Comparison of ENCODE assay signal across 32 cellular contexts in the genomic region with DNA sequence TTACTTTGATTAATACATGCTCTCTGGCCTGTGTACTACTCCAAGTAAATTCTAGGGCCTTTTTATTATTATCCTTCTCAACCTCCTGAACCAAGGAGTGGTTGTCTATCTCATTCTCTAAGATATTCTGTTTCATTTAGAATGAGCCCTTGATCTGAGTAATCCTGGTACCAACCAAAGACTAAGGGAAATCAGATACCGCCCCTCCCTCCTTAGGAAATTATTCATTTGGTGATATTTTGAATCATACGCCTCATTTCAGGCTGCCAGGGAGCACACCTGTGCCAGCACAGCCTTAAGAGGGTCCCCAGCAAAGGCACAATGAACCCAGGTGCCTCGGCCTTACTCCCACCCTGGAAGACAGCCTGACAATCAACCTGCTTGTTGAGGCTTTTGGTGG.
"Had no signal": no experiment of that assay in that cellular context is flagged by ENCODE, and none has a peak within 500 bp of the region (broad histone marks: within the 10 kb centered on the region; RNA-seq: fewer than 3 reads in every experiment).

No MANE protein-coding gene starts in this region.

- H3K4me1 Mint-ChIP-seq: activated B cell treated with CpG ODN at 0.5 μM for 24 hours; activated naive CD4-positive, alpha-beta T cell treated with anti-CD3 and anti-CD28 coated beads, Interleukin-2, amount 10 ng/mL, durations not matched to agents 7 days and 5 days; T-cell had no signal

- H3K27me3 ChIP-seq: body of pancreas, esophagus muscularis mucosa, foreskin keratinocyte, gastrocnemius medialis had no signal

- H3K9me3 ChIP-seq: adrenal gland, body of pancreas, esophagus muscularis mucosa, gastrocnemius medialis, heart left ventricle had no signal

- H3K4me3 ChIP-seq: adrenal gland, body of pancreas, esophagus muscularis mucosa, gastrocnemius medialis, heart left ventricle had no signal

- H3K36me3 ChIP-seq: adrenal gland, esophagus muscularis mucosa, gastrocnemius medialis, heart left ventricle, WERI-Rb-1 had no signal

- H3K27ac ChIP-seq: adrenal gland, body of pancreas, esophagus muscularis mucosa, foreskin keratinocyte, gastrocnemius medialis, heart left ventricle, WERI-Rb-1 had no signal

- H3K27me3 Mint-ChIP-seq: activated B cell treated with CpG ODN at 0.5 μM for 24 hours; activated CD8-positive, alpha-beta T cell treated with anti-CD3 and anti-CD28 coated beads for 36 hours; activated naive CD4-positive, alpha-beta T cell treated with anti-CD3 and anti-CD28 coated beads, Interleukin-2, amount 10 ng/mL, durations not matched to agents 7 days and 5 days; activated naive CD8-positive, alpha-beta T cell treated with anti-CD3 and anti-CD28 coated beads for 36 hours; activated naive CD8-positive, alpha-beta T cell treated with anti-CD3 and anti-CD28 coated beads, Interleukin-2, amount 50 U/mL, for 24 hours; effector memory CD8-positive, alpha-beta T cell had no signal

- DNase-seq: activated B cell treated with CpG ODN at 0.5 μM for 24 hours; activated CD4-positive, alpha-beta T cell treated with anti-CD3 and anti-CD28 coated beads for 1 hour; activated CD4-positive, alpha-beta T cell treated with anti-CD3 and anti-CD28 coated beads for 48 hours; activated CD4-positive, alpha-beta T cell treated with anti-CD3 and anti-CD28 coated beads, Interleukin-2, amount 50 U/mL, for 1 hour; activated CD8-positive, alpha-beta memory T cell treated with anti-CD3 and anti-CD28 coated beads for 24 hours; activated CD8-positive, alpha-beta T cell treated with anti-CD3 and anti-CD28 coated beads for 36 hours; activated effector memory CD4-positive, alpha-beta T cell treated with Interleukin-2 at 50 U/mL for 16 hours; activated gamma-delta T cell treated with Interleukin-2 at 50 U/mL for 16 hours; activated naive CD4-positive, alpha-beta T cell treated with anti-CD3 and anti-CD28 coated beads, Interleukin-2, amount 10 ng/mL, durations not matched to agents 7 days and 5 days; activated naive CD8-positive, alpha-beta T cell treated with anti-CD3 and anti-CD28 coated beads for 36 hours; activated naive CD8-positive, alpha-beta T cell treated with anti-CD3 and anti-CD28 coated beads, Interleukin-2, amount 50 U/mL, for 24 hours; adrenal gland; amygdala; aorta; body of pancreas; caudate nucleus; cortex of kidney; dermis blood vessel endothelial cell; effector CD4-positive, alpha-beta T cell; effector memory CD8-positive, alpha-beta T cell; erythroblast; foreskin keratinocyte; gastrocnemius medialis; glutamatergic neuron; heart left ventricle; SW 1271; T-cell; T1000; WERI-Rb-1 had no signal

- ATAC-seq: activated CD8-positive, alpha-beta T cell treated with anti-CD3 and anti-CD28 coated beads for 36 hours; activated naive CD8-positive, alpha-beta T cell treated with anti-CD3 and anti-CD28 coated beads, Interleukin-2, amount 50 U/mL, for 24 hours; body of pancreas; effector memory CD8-positive, alpha-beta T cell; foreskin keratinocyte; gastrocnemius medialis; heart left ventricle; T-cell had no signal

- FAIRE-seq: colon had no signal

- H3K36me3 Mint-ChIP-seq: activated naive CD4-positive, alpha-beta T cell treated with anti-CD3 and anti-CD28 coated beads, Interleukin-2, amount 10 ng/mL, durations not matched to agents 7 days and 5 days had no signal

- H3K9me3 Mint-ChIP-seq: activated B cell treated with CpG ODN at 0.5 μM for 24 hours; activated CD8-positive, alpha-beta T cell treated with anti-CD3 and anti-CD28 coated beads for 36 hours; activated naive CD4-positive, alpha-beta T cell treated with anti-CD3 and anti-CD28 coated beads, Interleukin-2, amount 10 ng/mL, durations not matched to agents 7 days and 5 days; activated naive CD8-positive, alpha-beta T cell treated with anti-CD3 and anti-CD28 coated beads for 36 hours; activated naive CD8-positive, alpha-beta T cell treated with anti-CD3 and anti-CD28 coated beads, Interleukin-2, amount 50 U/mL, for 24 hours; effector memory CD8-positive, alpha-beta T cell; T-cell; T-helper 1 cell treated with Interleukin-12 subunit alpha and Interleukin-12 subunit beta and Interleukin-4 antibody, amounts not matched to agents 30 μg/mL and 1 μg/mL, for 36 hours had no signal

- H3K4me3 Mint-ChIP-seq: activated B cell treated with CpG ODN at 0.5 μM for 24 hours; activated CD8-positive, alpha-beta T cell treated with anti-CD3 and anti-CD28 coated beads for 36 hours; activated naive CD4-positive, alpha-beta T cell treated with anti-CD3 and anti-CD28 coated beads, Interleukin-2, amount 10 ng/mL, durations not matched to agents 7 days and 5 days; activated naive CD8-positive, alpha-beta T cell treated with anti-CD3 and anti-CD28 coated beads for 36 hours; activated naive CD8-positive, alpha-beta T cell treated with anti-CD3 and anti-CD28 coated beads, Interleukin-2, amount 50 U/mL, for 24 hours; effector memory CD8-positive, alpha-beta T cell; T-cell; T-helper 1 cell treated with Interleukin-12 subunit alpha and Interleukin-12 subunit beta and Interleukin-4 antibody, amounts not matched to agents 30 μg/mL and 1 μg/mL, for 36 hours had no signal

- H3K4me1 ChIP-seq: adrenal gland, body of pancreas, esophagus muscularis mucosa, foreskin keratinocyte, gastrocnemius medialis, heart left ventricle had no signal

- H3K27ac Mint-ChIP-seq: activated B cell treated with CpG ODN at 0.5 μM for 24 hours; activated CD8-positive, alpha-beta T cell treated with anti-CD3 and anti-CD28 coated beads for 36 hours; activated naive CD4-positive, alpha-beta T cell treated with anti-CD3 and anti-CD28 coated beads, Interleukin-2, amount 10 ng/mL, durations not matched to agents 7 days and 5 days; activated naive CD8-positive, alpha-beta T cell treated with anti-CD3 and anti-CD28 coated beads for 36 hours; activated naive CD8-positive, alpha-beta T cell treated with anti-CD3 and anti-CD28 coated beads, Interleukin-2, amount 50 U/mL, for 24 hours; effector memory CD8-positive, alpha-beta T cell; T-cell; T-helper 1 cell treated with Interleukin-12 subunit alpha and Interleukin-12 subunit beta and Interleukin-4 antibody, amounts not matched to agents 30 μg/mL and 1 μg/mL, for 36 hours had no signal
